7 cellular contexts compared by ENCODE assay signal in the genomic region with DNA sequence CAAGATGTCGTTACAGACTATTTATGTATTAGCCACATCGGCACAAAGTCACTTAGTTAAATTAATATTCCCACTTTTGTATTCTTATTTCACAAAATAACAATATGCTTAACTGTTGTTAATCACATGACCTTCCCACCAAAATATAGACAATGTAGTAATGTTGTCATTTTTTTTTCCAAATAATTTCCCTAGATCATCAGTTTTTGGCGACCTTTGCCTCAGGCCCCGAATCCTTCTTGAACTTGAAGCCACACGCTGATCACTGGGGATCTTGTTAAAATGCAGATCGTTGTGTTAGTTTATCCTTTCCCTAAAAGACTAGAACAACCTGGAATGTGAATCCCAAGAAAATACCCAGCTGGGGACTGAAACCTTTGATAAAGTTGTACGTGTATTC.
"Had no signal": no experiment of that assay in that cellular context is flagged by ENCODE, and none has a peak within 500 bp of the region (broad histone marks: within the 10 kb centered on the region; RNA-seq: fewer than 3 reads in every experiment).

No MANE protein-coding gene starts in this region.

- H3K4me2 ChIP-seq: KMS-11 had no signal

- H3K27ac ChIP-seq: HL-60, KMS-11 had no signal

- DNase-seq: IMR-90, Karpas-422, KBM-7, KG1 had no signal

- H3K9ac ChIP-seq: KMS-11 had no signal

- FAIRE-seq: HTR-8/SVneo had no signal
